8 cellular contexts compared by ENCODE assay signal in the genomic region with DNA sequence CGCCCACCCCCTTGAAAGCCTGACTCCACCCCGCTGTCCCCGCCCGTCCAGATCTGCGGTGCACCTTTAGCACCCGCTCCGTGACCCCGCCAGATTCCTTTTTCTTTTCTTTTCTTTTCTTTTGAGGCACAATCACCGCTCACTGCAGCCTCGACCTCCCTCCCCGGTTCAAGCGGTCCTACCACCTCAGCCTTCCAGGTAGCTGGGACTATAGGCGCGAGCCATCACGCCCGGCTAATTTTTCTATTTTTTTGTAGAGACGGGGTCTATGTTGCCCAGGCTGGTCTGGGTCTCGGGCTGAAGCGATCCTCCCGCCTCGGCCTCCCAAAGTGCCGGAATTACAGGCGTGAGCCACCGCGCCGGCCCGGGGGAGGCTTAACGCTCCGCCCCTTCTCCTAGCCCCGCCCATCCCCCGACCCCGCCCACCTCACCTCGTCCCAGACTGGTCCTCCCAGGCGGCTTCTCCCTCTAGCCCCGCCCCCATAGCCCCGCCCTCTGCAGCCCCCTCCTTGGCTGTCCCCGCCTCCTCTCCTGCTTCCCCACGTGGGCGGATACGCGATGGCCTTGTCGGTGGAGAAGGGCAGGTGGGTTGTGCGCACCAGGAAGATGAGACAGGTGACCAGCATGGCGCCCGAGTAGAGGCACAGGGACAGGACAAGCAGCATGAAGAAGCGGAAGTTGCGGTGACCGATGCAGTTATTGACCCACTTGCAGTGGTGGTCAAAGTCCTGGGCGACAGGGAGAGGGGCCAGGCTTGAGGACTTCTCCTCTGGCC. TPM values are rescaled to one million over a fixed set of nuclear protein-coding genes. Genes with fewer than 3 reads are reported as not detected.
DNase-seq lines count a peak whose midpoint lies in the region; ATAC-seq and TF ChIP-seq lines count a peak whose summit lies in the region.

No MANE protein-coding gene starts in this region.

- intact Hi-C loops in activated B cell treated with CpG ODN at 0.5 μM for 24 hours (cut with micrococcal nuclease), result no loop called here

- no peaks in the 10 kb centered on the region for H3K36me3 ChIP-seq in lung (ENCODE audit: control insufficient read depth in 2 of 2, insufficient read depth in 2 of 2, low read length in 2 of 2)

- 27 to 36% methylated on average over 45 to 49 of the region's 49 CpGs for WGBS in lung, 2 donors

- H3K9me3 Mint-ChIP-seq in activated B cell treated with CpG ODN at 0.5 μM for 24 hours, result peaks cover 2% of the 10 kb centered on the region

- peak overlapping the region; percentile 85 for H3K4me3 Mint-ChIP-seq in activated B cell treated with CpG ODN at 0.5 μM for 24 hours

- peak; percentile 2 for DNase-seq in NCI-H2171 treated with DMSO at 0.1 percent for 48 hours (lab: John Stamatoyannopoulos, UW)
- no peak for DNase-seq in NCI-H2171 (lab: John Stamatoyannopoulos, UW)
- DNase-seq in activated B cell treated with CpG ODN at 0.5 μM for 24 hours, result no peak
- DNase-seq in choroid plexus epithelial cell (ENCODE audit: low read depth), result peak; percentile 35
- peak; percentile 72 for DNase-seq in lung (ENCODE audit: low spot score)
- peak; percentile 68 for DNase-seq in stimulated activated naive CD8-positive, alpha-beta T cell treated with anti-CD3 and anti-CD28 coated beads, Interleukin-15, Interleukin-2, amounts not matched to agents 100 U/mL and 50 U/mL, for 24 hours

- H3K27me3 ChIP-seq in lung (ENCODE audit: control insufficient read depth, insufficient read depth), result no peaks in the 10 kb centered on the region

- H3K4me1 ChIP-seq in lung (ENCODE audit: control insufficient read depth in 2 of 2, insufficient read depth in 2 of 2, low read length in 2 of 2), result peaks cover 0 to 4% of the 10 kb centered on the region in 2 donors

- no peak overlapping the region for H3K27ac ChIP-seq in lung (ENCODE audit: low read depth in 1 of 2, low read length in 1 of 2)

- CTCF ChIA-PET in activated B cell treated with CpG ODN at 0.5 μM for 24 hours (lab: Charles Lee), result interaction anchor here (2.9 kb wide), 1 partner anchor 135 kb away, joined by 12 read pairs; no protein-coding TSS in a partner anchor

- POLR2A ChIA-PET in activated B cell treated with CpG ODN at 0.5 μM for 24 hours (lab: Charles Lee), result no interaction called here

- H3K27ac Mint-ChIP-seq in activated B cell treated with CpG ODN at 0.5 μM for 24 hours, result peak overlapping the region; percentile 76

- H3K4me3 ChIP-seq in choroid plexus epithelial cell (ENCODE audit: low read depth, low read length) (peak overlapping the region; percentile 45), lung (no peak overlapping the region)

- peaks cover 0 to 2% of the 10 kb centered on the region in 2 donors for H3K9me3 ChIP-seq in lung (ENCODE audit: control insufficient read depth in 2 of 2, insufficient read depth in 1 of 2, low read length in 1 of 2)

- ATAC-seq in activated B cell treated with CpG ODN at 0.5 μM for 24 hours (ENCODE audit: low read depth) (peak; percentile 74), lung (ENCODE audit: insufficient read depth, low FRiP score) (peak; percentile 48), GM21390 (IDR thresholded peaks at IDR 0.05; ENCODE audit: unreplicated experiment) (no peak), GM19023 (IDR thresholded peaks at IDR 0.05; ENCODE audit: unreplicated experiment) (no peak)
- ATAC-seq in stimulated activated naive CD8-positive, alpha-beta T cell treated with anti-CD3 and anti-CD28 coated beads, Interleukin-15, Interleukin-2, amounts not matched to agents 100 U/mL and 50 U/mL, for 24 hours, result peak; percentile 56

- no peak for TF ChIP-seq CTCF in activated B cell treated with CpG ODN at 0.5 μM for 24 hours (IDR thresholded peaks at IDR 0.05)
- no peak for TF ChIP-seq CTCF in choroid plexus epithelial cell (conservative IDR thresholded peaks at IDR 0.05; ENCODE audit: low read depth, low read length)
- TF ChIP-seq CTCF in lung (IDR thresholded peaks at IDR 0.05; ENCODE audit: control extremely low read depth, extremely low read depth), result no peak

- no peaks in the 10 kb centered on the region for H3K36me3 Mint-ChIP-seq in activated B cell treated with CpG ODN at 0.5 μM for 24 hours (ENCODE audit: low read depth)

- no peaks in the 10 kb centered on the region for H3K27me3 Mint-ChIP-seq in activated B cell treated with CpG ODN at 0.5 μM for 24 hours

- peaks cover 43% of the 10 kb centered on the region for H3K4me1 Mint-ChIP-seq in activated B cell treated with CpG ODN at 0.5 μM for 24 hours

RNA-seq across cellular contexts. Expression of gene ZDHHC19, which starts 3.2 kb away (rescaled TPM):
- total RNA-seq in activated B cell treated with CpG ODN at 0.5 μM for 24 hours (0.31 TPM in 1 of 2 replicates, not detected in the other), lung (1 to 10 TPM; 1.1 to 5.4 TPM)
- 10 to 100 TPM in 1 of 2 donors, 1 to 10 TPM in 1; 2.6 to 18.9 TPM for polyA plus RNA-seq in lung

RNA-seq across cellular contexts. Expression of gene SLC51A, which starts 8.3 kb away (rescaled TPM):
- total RNA-seq in activated B cell treated with CpG ODN at 0.5 μM for 24 hours (not detected in 2 replicates), lung (1 to 10 TPM; 1.1 to 2.8 TPM)
- polyA plus RNA-seq in lung, result 1 to 10 TPM in 1 of 2 donors, under 1 TPM in 1; 0.73 to 7.2 TPM

Comparison
In these comparisons a context has a peak if more than half of its experiments do, and no peak if none do; other contexts are left out.
1. DNase-seq: peak in NCI-H2171 treated with DMSO at 0.1 percent for 48 hours (single experiment), choroid plexus epithelial cell (single experiment), lung (single experiment) and stimulated activated naive CD8-positive, alpha-beta T cell treated with anti-CD3 and anti-CD28 coated beads, Interleukin-15, Interleukin-2, amounts not matched to agents 100 U/mL and 50 U/mL, for 24 hours (single experiment); none in NCI-H2171 (single experiment) and activated B cell treated with CpG ODN at 0.5 μM for 24 hours (single experiment).
2. ATAC-seq: peak in activated B cell treated with CpG ODN at 0.5 μM for 24 hours (single experiment), lung (single experiment) and stimulated activated naive CD8-positive, alpha-beta T cell treated with anti-CD3 and anti-CD28 coated beads, Interleukin-15, Interleukin-2, amounts not matched to agents 100 U/mL and 50 U/mL, for 24 hours (single experiment); none in GM21390 (single experiment) and GM19023 (single experiment).